11 cellular contexts compared by ENCODE assay signal in genomic region chr10:128854965-128855364, GRCh38.
DNase-seq lines count a peak whose midpoint lies in the region; ATAC-seq and TF ChIP-seq lines count a peak whose summit lies in the region.
"Had no signal": no experiment of that assay in that cellular context is flagged by ENCODE, and none has a peak within 500 bp of the region (broad histone marks: within the 10 kb centered on the region; RNA-seq: fewer than 3 reads in every experiment).

No MANE protein-coding gene starts in this region.

- H3K27ac ChIP-seq in SJCRH30 (peak overlapping the region; percentile 71), ovary (no peak overlapping the region), RWPE1 (no peak overlapping the region)

- no peaks in the 10 kb centered on the region for H3K36me3 Mint-ChIP-seq in activated CD4-positive, alpha-beta T cell treated with anti-CD3 and anti-CD28 coated beads for 36 hours (ENCODE audit: low read depth)
- H3K36me3 Mint-ChIP-seq: natural killer cell had no signal

- ATAC-seq in left cardiac atrium, result peak; percentile 96 to 97
- ATAC-seq in activated CD4-positive, alpha-beta T cell treated with anti-CD3 and anti-CD28 coated beads for 36 hours, result no peak
- ATAC-seq: natural killer cell had no signal

- no peaks in the 10 kb centered on the region for H3K9me3 Mint-ChIP-seq in activated CD4-positive, alpha-beta T cell treated with anti-CD3 and anti-CD28 coated beads for 36 hours (ENCODE audit: low read depth)
- H3K9me3 Mint-ChIP-seq: natural killer cell had no signal

- no peaks in the 10 kb centered on the region for H3K4me1 Mint-ChIP-seq in activated CD4-positive, alpha-beta T cell treated with anti-CD3 and anti-CD28 coated beads for 36 hours
- H3K4me1 Mint-ChIP-seq: natural killer cell had no signal

- H3K27me3 ChIP-seq in SJCRH30 (no peaks in the 10 kb centered on the region), ovary (no peaks in the 10 kb centered on the region)
- H3K27me3 ChIP-seq: Peyer's patch had no signal

- CTCF ChIA-PET in activated CD4-positive, alpha-beta T cell treated with anti-CD3 and anti-CD28 coated beads for 36 hours (lab: Charles Lee), result no interaction called here
- CTCF ChIA-PET in RWPE1 (lab: Yijun Ruan, JAX) (no interaction called here), GM10248 (lab: Yijun Ruan, JAX) (no interaction called here)

- DNase-seq in AG08395 (ENCODE audit: low spot score) (peak; percentile 58), SJCRH30 (peak; percentile 65 to 69), left cardiac atrium (peak; percentile 91), ovary (peak; percentile 56 to 86 (median 66)), cortex of kidney (lab: John Stamatoyannopoulos, UW) (no peak), RWPE1 (ENCODE audit: low spot score) (no peak), GM10248 (ENCODE audit: extremely low spot score) (no peak)
- no peak for DNase-seq in activated CD4-positive, alpha-beta T cell treated with anti-CD3 and anti-CD28 coated beads for 36 hours
- DNase-seq: Karpas-422, natural killer cell had no signal

- no peak overlapping the region for H3K4me3 ChIP-seq in SJCRH30
- no peak overlapping the region for H3K4me3 ChIP-seq in ovary
- H3K4me3 ChIP-seq: Peyer's patch had no signal

- 2 to 5% (median 3%) methylated on average over 5 of the region's 5 CpGs for WGBS in ovary, 3 donors

- H3K4me1 ChIP-seq in SJCRH30, result peaks cover 7% of the 10 kb centered on the region; the same call in 1 of the 2 replicates
- H3K4me1 ChIP-seq in ovary (ENCODE audit: insufficient read depth), result peaks cover 2% of the 10 kb centered on the region

- no peak overlapping the region for H3K27ac Mint-ChIP-seq in activated CD4-positive, alpha-beta T cell treated with anti-CD3 and anti-CD28 coated beads for 36 hours
- H3K27ac Mint-ChIP-seq: natural killer cell had no signal

- POLR2A ChIA-PET in activated CD4-positive, alpha-beta T cell treated with anti-CD3 and anti-CD28 coated beads for 36 hours (lab: Charles Lee), result no interaction called here
- POLR2A ChIA-PET in RWPE1 (lab: Yijun Ruan, JAX; ENCODE audit: low non-redundant PET), result no interaction called here
- POLR2A ChIA-PET in GM10248 (lab: Yijun Ruan, JAX), result no interaction called here

- H3K36me3 ChIP-seq in SJCRH30 (no peaks in the 10 kb centered on the region), ovary (no peaks in the 10 kb centered on the region)
- H3K36me3 ChIP-seq: Peyer's patch had no signal

- TF ChIP-seq CTCF in ovary (IDR thresholded peaks at IDR 0.05), result no peak
- TF ChIP-seq CTCF in RWPE1 (conservative IDR thresholded peaks at IDR 0.05; ENCODE audit: low read depth), result no peak
- no peak for TF ChIP-seq CTCF in GM10248 (IDR thresholded peaks at IDR 0.05; ENCODE audit: control extremely low read depth, extremely low read depth, low read depth, missing control alignments)

- TF ChIP-seq EP300 in ovary (IDR thresholded peaks at IDR 0.05), result no peak

- H3K9me3 ChIP-seq in SJCRH30 (replicated peaks) (no peaks in the 10 kb centered on the region), ovary (no peaks in the 10 kb centered on the region)
- H3K9me3 ChIP-seq: Peyer's patch had no signal

- no peak overlapping the region for H3K4me3 Mint-ChIP-seq in activated CD4-positive, alpha-beta T cell treated with anti-CD3 and anti-CD28 coated beads for 36 hours
- H3K4me3 Mint-ChIP-seq: natural killer cell had no signal

- TF ChIP-seq POLR2A in ovary (IDR thresholded peaks at IDR 0.05), result no peak

- intact Hi-C loops in left cardiac atrium (cut with DNase I), result loop anchor here in 1 of 2 donors (10.0 kb wide), 1 partner anchor 310 kb away; no protein-coding TSS in a partner anchor
- intact Hi-C loops in ovary (cut with DNase I), result no loop called here
- intact Hi-C loops in activated CD4-positive, alpha-beta T cell treated with anti-CD3 and anti-CD28 coated beads for 36 hours (cut with DNase I, micrococcal nuclease), result loop anchor here (5.0 to 10.0 kb wide), 3 partner anchors 220 to 590 kb away; no protein-coding TSS in a partner anchor

- peaks cover 3% of the 10 kb centered on the region for H3K27me3 Mint-ChIP-seq in activated CD4-positive, alpha-beta T cell treated with anti-CD3 and anti-CD28 coated beads for 36 hours

Comparison
In these comparisons a context has a peak if more than half of its experiments do, and no peak if none do; other contexts are left out.
1. DNase-seq: peak in AG08395 (single experiment), SJCRH30 (2 of 2), left cardiac atrium (single experiment) and ovary (5 of 5); none in activated CD4-positive, alpha-beta T cell treated with anti-CD3 and anti-CD28 coated beads for 36 hours (single experiment), cortex of kidney (single experiment), RWPE1 (single experiment) and GM10248 (single experiment).
2. intact Hi-C loops: an anchor here in activated CD4-positive, alpha-beta T cell treated with anti-CD3 and anti-CD28 coated beads for 36 hours (5.0 to 10.0 kb wide); none called in ovary.